Comparison of ENCODE assay signal across 26 cellular contexts in the genomic region with DNA sequence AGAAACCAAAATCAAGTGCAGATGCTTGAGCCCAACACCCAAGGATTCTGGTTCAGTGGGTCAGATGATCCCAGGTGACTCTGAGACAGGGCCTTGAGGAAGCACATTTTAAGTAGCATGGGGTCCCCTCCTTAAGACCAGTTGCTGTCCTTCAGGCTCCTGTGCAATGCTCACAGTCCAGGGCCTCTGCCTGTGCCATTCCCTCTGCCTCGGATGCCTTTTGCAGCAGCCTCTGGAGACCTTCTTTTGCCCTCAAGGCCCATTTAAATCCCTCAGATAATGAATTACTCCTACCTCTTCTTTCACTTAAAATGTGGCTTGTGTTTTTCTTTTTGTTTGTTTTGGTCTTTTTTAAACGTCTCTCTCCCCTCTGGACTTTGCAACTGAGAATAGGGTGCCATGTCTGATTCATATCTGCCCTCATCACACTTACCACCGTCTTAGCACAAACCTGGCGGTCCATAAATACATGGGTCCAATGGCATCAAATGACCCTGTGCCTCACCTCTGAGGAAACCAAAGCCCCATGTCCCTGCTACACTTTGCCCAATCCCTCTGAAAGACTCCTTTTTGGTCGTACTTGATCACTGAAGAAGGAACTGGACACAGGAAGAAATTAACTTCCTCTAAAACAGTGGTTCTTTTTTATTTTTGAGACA. TPM values are rescaled to one million over a fixed set of nuclear protein-coding genes. Genes with fewer than 3 reads are reported as not detected.
DNase-seq lines count a peak whose midpoint lies in the region; ATAC-seq and TF ChIP-seq lines count a peak whose summit lies in the region.
"Had no signal": no experiment of that assay in that cellular context is flagged by ENCODE, and none has a peak within 500 bp of the region (broad histone marks: within the 10 kb centered on the region; RNA-seq: fewer than 3 reads in every experiment).

No MANE protein-coding gene starts in this region.

- H4K91ac ChIP-seq in mesenchymal stem cell (ENCODE audit: low read length) = no peak overlapping the region

- intact Hi-C loops in stomach (cut with DNase I; ENCODE audit: low total_unique reads) = no loop called here
- intact Hi-C loops in lower lobe of right lung (cut with DNase I) = no loop called here

- no peak for TF ChIP-seq EP300 in stomach (IDR thresholded peaks at IDR 0.05)

- peak overlapping the region; percentile 87 for H2AK5ac ChIP-seq in mesenchymal stem cell (ENCODE audit: low read length, severe bottlenecking)

- TF ChIP-seq CTCF in stomach (IDR thresholded peaks at IDR 0.05) (no peak), lower lobe of right lung (IDR thresholded peaks at IDR 0.05) (no peak), coronary artery (IDR thresholded peaks at IDR 0.05) (no peak)

- H3K4me3 ChIP-seq in mesenchymal stem cell (ENCODE audit: insufficient read depth in 1 of 2, low read depth in 1 of 2, low read length in 2 of 2) (no peak overlapping the region), stomach (no peak overlapping the region), lower lobe of right lung (no peak overlapping the region), coronary artery (no peak overlapping the region)
- H3K4me3 ChIP-seq: neural progenitor cell had no signal

- no peak overlapping the region for H3K23ac ChIP-seq in mesenchymal stem cell (ENCODE audit: low read length in 2 of 2)

- no peak overlapping the region for H3K4ac ChIP-seq in mesenchymal stem cell (ENCODE audit: low read depth in 1 of 2, low read length in 2 of 2)

- no peak for ATAC-seq in lower lobe of right lung
- ATAC-seq: sciatic nerve had no signal

- H3K79me1 ChIP-seq in mesenchymal stem cell (replicated peaks; ENCODE audit: low read length, poor library complexity, severe bottlenecking) = no peaks in the 10 kb centered on the region

- H3K9me3 ChIP-seq in mesenchymal stem cell (ENCODE audit: control insufficient read depth, low read length) (no peaks in the 10 kb centered on the region), stomach (no peaks in the 10 kb centered on the region), lower lobe of right lung (no peaks in the 10 kb centered on the region)

- H3K4me2 ChIP-seq in mesenchymal stem cell (ENCODE audit: low read length, poor library complexity, severe bottlenecking) = no peak overlapping the region
- H3K4me2 ChIP-seq: neural progenitor cell had no signal

- no peak overlapping the region for H3K18ac ChIP-seq in mesenchymal stem cell (ENCODE audit: low read depth in 1 of 2, low read length in 2 of 2)

- H3K4me1 ChIP-seq in mesenchymal stem cell (ENCODE audit: control insufficient read depth, insufficient read depth, low read depth, low read length) (peaks cover 13% of the 10 kb centered on the region), stomach (peaks cover 0 to 11% (median 0%) of the 10 kb centered on the region in 4 donors), lower lobe of right lung (no peaks in the 10 kb centered on the region)
- H3K4me1 ChIP-seq: neural progenitor cell had no signal

- WGBS in mesenchymal stem cell = 94% methylated on average over 5 of the region's 5 CpGs
- WGBS in stomach, 5 donors = 60 to 74% (median 68%) methylated on average over 5 of the region's 5 CpGs

- no peak for TF ChIP-seq POLR2A in stomach (IDR thresholded peaks at IDR 0.05)

- H2BK120ac ChIP-seq in mesenchymal stem cell (ENCODE audit: low read depth, low read length) = no peak overlapping the region

- no peak overlapping the region for H2BK15ac ChIP-seq in mesenchymal stem cell (ENCODE audit: low read depth, poor library complexity, severe bottlenecking)

- H2AFZ ChIP-seq in mesenchymal stem cell (ENCODE audit: low read depth, low read length) = no peak overlapping the region

- H2BK12ac ChIP-seq in mesenchymal stem cell (ENCODE audit: low read length in 2 of 2) = no peak overlapping the region

- H3K27ac ChIP-seq in mesenchymal stem cell (ENCODE audit: low read length, poor library complexity, severe bottlenecking) (peak overlapping the region; percentile 74), stomach (peak overlapping the region in 3 of 5 donors; percentile 7 to 49 (median 47)), lower lobe of right lung (no peak overlapping the region), coronary artery (no peak overlapping the region)
- H3K27ac ChIP-seq: epithelial cell of prostate, neural progenitor cell, RWPE1 had no signal

- DNase-seq in NOMO-1 treated with DMSO at 0.1 percent for 48 hours (lab: John Stamatoyannopoulos, UW; ENCODE audit: unreplicated experiment) (peak; percentile 16), NOMO-1 treated with dmso at 0.1 percent for 144 hours (lab: John Stamatoyannopoulos, UW; ENCODE audit: unreplicated experiment) (no peak), MV-4-11 (lab: John Stamatoyannopoulos, UW) (peak; percentile 38), mesenchymal stem cell (no peak), stomach (no peak), lower lobe of right lung (no peak), coronary artery (ENCODE audit: low spot score) (no peak), NCI-H748 (lab: John Stamatoyannopoulos, UW; ENCODE audit: unreplicated experiment) (no peak)
- DNase-seq: 8988T; activated CD4-positive, alpha-beta T cell treated with anti-CD3 and anti-CD28 coated beads, Interleukin-2, amount 50 U/mL, for 4 hours; activated CD4-positive, CD25-positive, alpha-beta regulatory T cell; activated naive CD4-positive, alpha-beta T cell treated with Interleukin-2 at 50 U/mL for 16 hours; amniotic stem cell; CD4-positive, alpha-beta T cell; effector memory CD4-positive, alpha-beta T cell; GOT3; HFFc6; stimulated activated CD4-positive, alpha-beta T cell treated with anti-CD3 and anti-CD28 coated beads, Interleukin-12 subunit alpha, Interleukin-12 subunit beta, amount 100 ng/mL, for 4 hours; stimulated activated CD4-positive, alpha-beta T cell treated with anti-CD3 and anti-CD28 coated beads, Interleukin-2, amount 100 ng/mL, for 48 hours had no signal

- peaks cover 0 to 7% of the 10 kb centered on the region in 2 experiments for H3K36me3 ChIP-seq in mesenchymal stem cell (ENCODE audit: control insufficient read depth in 1 of 2, insufficient read depth in 2 of 2, low read depth in 1 of 2, low read length in 2 of 2)
- peaks cover 0 to 43% (median 5%) of the 10 kb centered on the region in 4 donors for H3K36me3 ChIP-seq in stomach
- no peaks in the 10 kb centered on the region for H3K36me3 ChIP-seq in lower lobe of right lung
- H3K36me3 ChIP-seq: neural progenitor cell had no signal

- H4K8ac ChIP-seq in mesenchymal stem cell (ENCODE audit: low read length) = no peak overlapping the region

- H3K14ac ChIP-seq in mesenchymal stem cell (ENCODE audit: low read length in 2 of 2) = no peak overlapping the region

- peak overlapping the region; percentile 36 for H2BK5ac ChIP-seq in mesenchymal stem cell (ENCODE audit: low read depth, low read length, poor library complexity, severe bottlenecking)

- H3K27me3 ChIP-seq in mesenchymal stem cell (ENCODE audit: control insufficient read depth in 1 of 2, insufficient read depth in 1 of 2, low read length in 2 of 2) = peaks cover 0 to 39% of the 10 kb centered on the region in 2 experiments
- no peaks in the 10 kb centered on the region for H3K27me3 ChIP-seq in stomach
- no peaks in the 10 kb centered on the region for H3K27me3 ChIP-seq in lower lobe of right lung (ENCODE audit: low read depth)
- H3K27me3 ChIP-seq: neural progenitor cell had no signal

- no peak overlapping the region for H3K9ac ChIP-seq in mesenchymal stem cell (ENCODE audit: low read length)
- H3K9ac ChIP-seq: neural progenitor cell had no signal

RNA-seq across cellular contexts. Expression of a gene that starts 14.2 kb away (rescaled TPM):
- 101 TPM for polyA plus RNA-seq in mesenchymal stem cell (2013, experiment 1 of 2)
- 99.5 TPM for polyA plus RNA-seq in mesenchymal stem cell (2013, experiment 2 of 2)
- total RNA-seq in stomach = 1,000 to 10,000 TPM in 2 of 5 donors, 100 to 1,000 TPM in 3; 444 to 2,977 (median 978) TPM
- polyA plus RNA-seq in stomach = 1,000 to 10,000 TPM in 1 of 3 donors, 100 to 1,000 TPM in 2; 143 to 1,485 (median 206) TPM
- total RNA-seq in lower lobe of right lung = 22.2 TPM
- total RNA-seq: CD4-positive, alpha-beta T cell; NCI-H460; OCI-LY7; T-helper 1 cell treated with Interleukin-12 subunit alpha and Interleukin-12 subunit beta and Interleukin-4 antibody, amounts not matched to agents 30 ng/mL and 1 ng/mL, for 36 hours had no signal

RNA-seq across cellular contexts. Expression of a gene that starts 19.7 kb away (rescaled TPM):
- polyA plus RNA-seq in mesenchymal stem cell (2013, experiment 1 of 2) = 115 TPM
- 112 TPM for polyA plus RNA-seq in mesenchymal stem cell (2013, experiment 2 of 2)
- total RNA-seq in stomach = 10 to 100 TPM in 2 of 5 donors, 1 to 10 TPM in 2, not detected in 1; 1.7 to 33.8 (median 14.1) TPM
- polyA plus RNA-seq in stomach = 10 to 100 TPM; 68.7 to 91.3 (median 84.9) TPM
- 38.0 TPM for total RNA-seq in lower lobe of right lung

Comparison
In these comparisons a context has a peak if more than half of its experiments do, and no peak if none do; other contexts are left out.
1. DNase-seq: peak in NOMO-1 treated with DMSO at 0.1 percent for 48 hours (single experiment) and MV-4-11 (single experiment); none in NOMO-1 treated with dmso at 0.1 percent for 144 hours (single experiment), mesenchymal stem cell (single experiment), stomach (single experiment), lower lobe of right lung (single experiment), coronary artery (single experiment) and NCI-H748 (single experiment).
2. H3K27ac ChIP-seq: peak in mesenchymal stem cell (single experiment) and stomach (3 of 5); none in lower lobe of right lung (single experiment) and coronary artery (0 of 2).
3. RNA of a gene that starts 14.2 kb away (total RNA-seq): 444 to 2,977 TPM in stomach; 22.2 TPM in lower lobe of right lung (single experiment); every median in the first group is over 10 times any median in the second.